1 cellular context compared by ENCODE assay signal in genomic region chr17:39668141-39668924, GRCh38.
TF ChIP-seq lines count a peak whose summit lies in the region.

TSS of gene PNMT (plus strand) at chr17:39668453. CDS start at chr17:39668476, 23 bp downstream.

TF ChIP-seq in A549, 52 proteins besides CTCF, POLR2A, EP300 and RAD21 (continued from another document):
- TF ChIP-seq MAX (IDR thresholded peaks at IDR 0.05), result peak; percentile 91
- 0 out of 2 replicates have a peak, but pooled peaks have one; percentile 37 for TF ChIP-seq HOXB5 (CRISPR knock-in tag; IDR thresholded peaks at IDR 0.05)
- 0 out of 2 replicates have a peak, but pooled peaks have one; percentile 21 for TF ChIP-seq PHF8 (IDR thresholded peaks at IDR 0.05; ENCODE audit: borderline replicate concordance, low read depth)
- 0 out of 2 replicates have a peak, but pooled peaks have one; percentile 18 for TF ChIP-seq MYC (IDR thresholded peaks at IDR 0.05; ENCODE audit: borderline replicate concordance, low read length)
- TF ChIP-seq ZNF302 (CRISPR knock-in tag; IDR thresholded peaks at IDR 0.05), result no peak
- no peak for TF ChIP-seq CEBPB (IDR thresholded peaks at IDR 0.05)
- TF ChIP-seq TP53 (CRISPR knock-in tag; IDR thresholded peaks at IDR 0.05), result no peak
- no peak for TF ChIP-seq MAZ (IDR thresholded peaks at IDR 0.05; ENCODE audit: borderline replicate concordance, low read depth, low read length)
- no peak for TF ChIP-seq FOXS1 (CRISPR knock-in tag; IDR thresholded peaks at IDR 0.05)
